In the genomic region with DNA sequence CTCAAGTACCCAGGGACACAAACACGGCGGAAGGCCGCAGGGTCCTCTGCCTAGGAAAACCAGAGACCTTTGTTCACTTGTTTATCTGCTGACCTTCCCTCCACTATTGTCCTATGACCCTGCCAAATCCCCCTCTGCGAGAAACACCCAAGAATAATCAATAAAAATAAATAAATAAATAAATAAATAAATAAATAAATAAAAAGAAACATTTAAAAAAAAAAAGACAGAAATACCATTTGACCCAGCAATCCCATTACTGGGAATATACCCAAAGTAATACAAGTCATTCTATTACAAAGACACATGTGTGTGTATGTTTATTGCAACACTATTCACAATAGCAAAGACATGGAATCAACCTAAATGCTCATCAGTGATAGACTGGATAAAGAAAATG, we compare ENCODE assay signal across 5 cellular contexts. TPM values are rescaled to one million over a fixed set of nuclear protein-coding genes. Genes with fewer than 3 reads are reported as not detected.
"Had no signal": no experiment of that assay in that cellular context is flagged by ENCODE, and none has a peak within 500 bp of the region (broad histone marks: within the 10 kb centered on the region; RNA-seq: fewer than 3 reads in every experiment).

No MANE protein-coding gene starts in this region.

RNA-seq across cellular contexts. Expression of a gene that starts 49.8 kb away (rescaled TPM):
- total RNA-seq: left ventricle myocardium inferior had no signal

RNA-seq across cellular contexts. Expression of a gene that starts 56.5 kb away (rescaled TPM):
- total RNA-seq: dorsolateral prefrontal cortex; hepatocyte; left ventricle myocardium inferior; naive thymus-derived CD4-positive, alpha-beta T cell; natural killer cell had no signal
